Comparison of ENCODE assay signal across 5 cellular contexts in the genomic region with DNA sequence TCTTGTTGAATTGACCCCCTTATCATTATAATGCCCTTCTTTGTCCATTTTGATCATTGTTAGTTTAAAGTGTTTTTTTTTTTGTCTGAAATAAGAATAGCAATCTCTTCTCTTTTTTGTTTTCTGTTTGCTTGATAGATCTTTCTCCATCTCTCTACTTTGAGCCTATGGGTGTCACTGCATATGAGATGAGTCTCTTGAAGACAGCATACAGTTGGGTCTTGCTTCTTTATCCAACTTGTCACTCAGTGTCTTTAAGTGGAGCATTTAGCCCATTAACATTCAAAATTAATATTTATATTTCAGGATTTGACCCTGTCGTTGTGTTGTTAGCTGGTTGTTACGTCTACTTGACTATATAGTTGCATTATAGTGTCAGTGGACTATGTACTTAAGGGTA.
"Had no signal": no experiment of that assay in that cellular context is flagged by ENCODE, and none has a peak within 500 bp of the region (broad histone marks: within the 10 kb centered on the region; RNA-seq: fewer than 3 reads in every experiment).

No MANE protein-coding gene starts in this region.

- DNase-seq: KBM-7, KG1 had no signal

- H3K27ac ChIP-seq: HL-60 had no signal

- H3K4me3 Mint-ChIP-seq: IgD-negative memory B cell had no signal

- H3K4me1 Mint-ChIP-seq: IgD-negative memory B cell had no signal

- H3K27ac Mint-ChIP-seq: IgD-negative memory B cell had no signal

- H3K4me3 ChIP-seq: K562 had no signal
